ENCODE assay signal across 1 cellular context in genomic region chr6:130365166-130366010, GRCh38.
TF ChIP-seq lines count a peak whose summit lies in the region.

No MANE protein-coding gene starts in this region.

TF ChIP-seq in HEK293, 187 proteins besides CTCF, POLR2A, EP300 and RAD21 (continued from another document and continues in another):
- TF ChIP-seq ZNF26 (tag by site-specific recombination; IDR thresholded peaks at IDR 0.05) = no peak
- no peak for TF ChIP-seq ZNF623 (tag by site-specific recombination; IDR thresholded peaks at IDR 0.05)
- TF ChIP-seq WT1 (tag by site-specific recombination; IDR thresholded peaks at IDR 0.05) = no peak
- TF ChIP-seq ZNF121 (tag by site-specific recombination; IDR thresholded peaks at IDR 0.05) = no peak
- no peak; the same call in 1 of the 2 replicates for TF ChIP-seq EGR2 (tag by site-specific recombination; IDR thresholded peaks at IDR 0.05; ENCODE audit: low read depth)
- TF ChIP-seq ZNF791 (tag by site-specific recombination; IDR thresholded peaks at IDR 0.05) = no peak
- no peak for TF ChIP-seq ZBTB21 (tag by site-specific recombination; IDR thresholded peaks at IDR 0.05)
- no peak; the same call in 1 of the 2 replicates for TF ChIP-seq ZFHX2 (tag by site-specific recombination; conservative IDR thresholded peaks at IDR 0.05)
- no peak for TF ChIP-seq ZNF585B (tag by site-specific recombination; IDR thresholded peaks at IDR 0.05)
- no peak for TF ChIP-seq ZNF561 (tag by site-specific recombination; IDR thresholded peaks at IDR 0.05; ENCODE audit: borderline replicate concordance)
- no peak for TF ChIP-seq OVOL3 (tag by site-specific recombination; IDR thresholded peaks at IDR 0.05)
- TF ChIP-seq PRDM10 (tag by site-specific recombination; IDR thresholded peaks at IDR 0.05) = peak; percentile 74
- no peak for TF ChIP-seq ZNF341 (tag by site-specific recombination; IDR thresholded peaks at IDR 0.05; ENCODE audit: low read depth)
- no peak for TF ChIP-seq ZNF549 (tag by site-specific recombination; IDR thresholded peaks at IDR 0.05)
- peak; percentile 63; the same call in 1 of the 2 replicates for TF ChIP-seq KLF16 (tag by site-specific recombination; IDR thresholded peaks at IDR 0.05)
- no peak for TF ChIP-seq ZNF223 (tag by site-specific recombination; IDR thresholded peaks at IDR 0.05)
- TF ChIP-seq TSHZ1 (tag by site-specific recombination; IDR thresholded peaks at IDR 0.05; ENCODE audit: borderline replicate concordance) = no peak
- TF ChIP-seq ZNF302 (tag by site-specific recombination; IDR thresholded peaks at IDR 0.05; ENCODE audit: low read depth) = no peak
- TF ChIP-seq ZNF394 (tag by site-specific recombination; IDR thresholded peaks at IDR 0.05; ENCODE audit: borderline replicate concordance) = no peak
- peak; percentile 60; the same call in 1 of the 2 replicates for TF ChIP-seq ZEB2 (tag by site-specific recombination; IDR thresholded peaks at IDR 0.05)
- no peak for TF ChIP-seq KLF8 (tag by site-specific recombination; IDR thresholded peaks at IDR 0.05)
- TF ChIP-seq ZNF23 (tag by site-specific recombination; IDR thresholded peaks at IDR 0.05; ENCODE audit: borderline replicate concordance) = no peak
- no peak for TF ChIP-seq MYNN (tag by site-specific recombination; IDR thresholded peaks at IDR 0.05; ENCODE audit: borderline replicate concordance)
- no peak for TF ChIP-seq GLI2 (tag by site-specific recombination; IDR thresholded peaks at IDR 0.05; ENCODE audit: borderline replicate concordance, low read depth)
- TF ChIP-seq BCL11A (tag by site-specific recombination; IDR thresholded peaks at IDR 0.05; ENCODE audit: low read depth) = no peak
- no peak for TF ChIP-seq ZNF548 (tag by site-specific recombination; IDR thresholded peaks at IDR 0.05)
- peak; percentile 79 for TF ChIP-seq ZBTB20 (tag by site-specific recombination; IDR thresholded peaks at IDR 0.05)
- no peak for TF ChIP-seq ELK4 (IDR thresholded peaks at IDR 0.05; ENCODE audit: borderline replicate concordance, low read depth, low read length)
- TF ChIP-seq, protein P1, sequence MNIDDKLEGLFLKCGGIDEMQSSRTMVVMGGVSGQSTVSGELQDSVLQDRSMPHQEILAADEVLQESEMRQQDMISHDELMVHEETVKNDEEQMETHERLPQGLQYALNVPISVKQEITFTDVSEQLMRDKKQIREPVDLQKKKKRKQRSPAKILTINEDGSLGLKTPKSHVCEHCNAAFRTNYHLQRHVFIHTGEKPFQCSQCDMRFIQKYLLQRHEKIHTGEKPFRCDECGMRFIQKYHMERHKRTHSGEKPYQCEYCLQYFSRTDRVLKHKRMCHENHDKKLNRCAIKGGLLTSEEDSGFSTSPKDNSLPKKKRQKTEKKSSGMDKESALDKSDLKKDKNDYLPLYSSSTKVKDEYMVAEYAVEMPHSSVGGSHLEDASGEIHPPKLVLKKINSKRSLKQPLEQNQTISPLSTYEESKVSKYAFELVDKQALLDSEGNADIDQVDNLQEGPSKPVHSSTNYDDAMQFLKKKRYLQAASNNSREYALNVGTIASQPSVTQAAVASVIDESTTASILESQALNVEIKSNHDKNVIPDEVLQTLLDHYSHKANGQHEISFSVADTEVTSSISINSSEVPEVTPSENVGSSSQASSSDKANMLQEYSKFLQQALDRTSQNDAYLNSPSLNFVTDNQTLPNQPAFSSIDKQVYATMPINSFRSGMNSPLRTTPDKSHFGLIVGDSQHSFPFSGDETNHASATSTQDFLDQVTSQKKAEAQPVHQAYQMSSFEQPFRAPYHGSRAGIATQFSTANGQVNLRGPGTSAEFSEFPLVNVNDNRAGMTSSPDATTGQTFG (tag by site-specific recombination; IDR thresholded peaks at IDR 0.05; ENCODE audit: borderline replicate concordance) = no peak
- TF ChIP-seq HOXC10 (CRISPR knock-in tag; IDR thresholded peaks at IDR 0.05) = no peak
- TF ChIP-seq ZNF366 (tag by site-specific recombination; conservative IDR thresholded peaks at IDR 0.05) = no peak
- TF ChIP-seq ZNF416 (tag by site-specific recombination; IDR thresholded peaks at IDR 0.05) = no peak
- TF ChIP-seq SCRT2 (tag by site-specific recombination; IDR thresholded peaks at IDR 0.05) = no peak
- no peak for TF ChIP-seq ZNF133 (tag by site-specific recombination; IDR thresholded peaks at IDR 0.05)
- no peak for TF ChIP-seq MZF1 (tag by site-specific recombination; IDR thresholded peaks at IDR 0.05; ENCODE audit: borderline replicate concordance)
- TF ChIP-seq, protein P2, sequence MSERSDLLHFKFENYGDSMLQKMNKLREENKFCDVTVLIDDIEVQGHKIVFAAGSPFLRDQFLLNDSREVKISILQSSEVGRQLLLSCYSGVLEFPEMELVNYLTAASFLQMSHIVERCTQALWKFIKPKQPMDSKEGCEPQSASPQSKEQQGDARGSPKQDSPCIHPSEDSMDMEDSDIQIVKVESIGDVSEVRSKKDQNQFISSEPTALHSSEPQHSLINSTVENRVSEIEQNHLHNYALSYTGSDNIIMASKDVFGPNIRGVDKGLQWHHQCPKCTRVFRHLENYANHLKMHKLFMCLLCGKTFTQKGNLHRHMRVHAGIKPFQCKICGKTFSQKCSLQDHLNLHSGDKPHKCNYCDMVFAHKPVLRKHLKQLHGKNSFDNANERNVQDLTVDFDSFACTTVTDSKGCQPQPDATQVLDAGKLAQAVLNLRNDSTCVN (tag by site-specific recombination; optimal IDR thresholded peaks at IDR 0.05) = peak; percentile 54
- no peak for TF ChIP-seq ZNF404 (tag by site-specific recombination; IDR thresholded peaks at IDR 0.05)
- peak; percentile 85 for TF ChIP-seq ZNF335 (tag by site-specific recombination; conservative IDR thresholded peaks at IDR 0.05)
- no peak for TF ChIP-seq ZNF596 (tag by site-specific recombination; IDR thresholded peaks at IDR 0.05)
- no peak for TF ChIP-seq ZNF777 (tag by site-specific recombination; IDR thresholded peaks at IDR 0.05; ENCODE audit: borderline replicate concordance)
- no peak; the same call in 1 of the 2 replicates for TF ChIP-seq GLIS2 (tag by site-specific recombination; IDR thresholded peaks at IDR 0.05)
- no peak for TF ChIP-seq ZNF830 (tag by site-specific recombination; IDR thresholded peaks at IDR 0.05; ENCODE audit: low read depth)
- no peak for TF ChIP-seq ZNF843 (tag by site-specific recombination; IDR thresholded peaks at IDR 0.05)
- TF ChIP-seq ZNF24 (tag by site-specific recombination; IDR thresholded peaks at IDR 0.05) = no peak
- TF ChIP-seq, protein P3, sequence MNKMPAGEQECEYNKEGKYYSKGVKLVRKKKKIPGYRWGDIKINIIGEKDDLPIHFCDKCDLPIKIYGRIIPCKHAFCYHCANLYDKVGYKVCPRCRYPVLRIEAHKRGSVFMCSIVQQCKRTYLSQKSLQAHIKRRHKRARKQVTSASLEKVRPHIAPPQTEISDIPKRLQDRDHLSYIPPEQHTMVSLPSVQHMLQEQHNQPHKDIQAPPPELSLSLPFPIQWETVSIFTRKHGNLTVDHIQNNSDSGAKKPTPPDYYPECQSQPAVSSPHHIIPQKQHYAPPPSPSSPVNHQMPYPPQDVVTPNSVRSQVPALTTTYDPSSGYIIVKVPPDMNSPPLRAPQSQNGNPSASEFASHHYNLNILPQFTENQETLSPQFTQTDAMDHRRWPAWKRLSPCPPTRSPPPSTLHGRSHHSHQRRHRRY (tag by site-specific recombination; IDR thresholded peaks at IDR 0.05) = no peak
- TF ChIP-seq ZNF555 (tag by site-specific recombination; conservative IDR thresholded peaks at IDR 0.05) = no peak
- TF ChIP-seq ZNF391 (tag by site-specific recombination; IDR thresholded peaks at IDR 0.05; ENCODE audit: borderline replicate concordance, low read depth) = no peak
- no peak for TF ChIP-seq ZNF571 (tag by site-specific recombination; IDR thresholded peaks at IDR 0.05)
- no peak for TF ChIP-seq ZBTB1 (tag by site-specific recombination; IDR thresholded peaks at IDR 0.05)
- TF ChIP-seq, protein P4, sequence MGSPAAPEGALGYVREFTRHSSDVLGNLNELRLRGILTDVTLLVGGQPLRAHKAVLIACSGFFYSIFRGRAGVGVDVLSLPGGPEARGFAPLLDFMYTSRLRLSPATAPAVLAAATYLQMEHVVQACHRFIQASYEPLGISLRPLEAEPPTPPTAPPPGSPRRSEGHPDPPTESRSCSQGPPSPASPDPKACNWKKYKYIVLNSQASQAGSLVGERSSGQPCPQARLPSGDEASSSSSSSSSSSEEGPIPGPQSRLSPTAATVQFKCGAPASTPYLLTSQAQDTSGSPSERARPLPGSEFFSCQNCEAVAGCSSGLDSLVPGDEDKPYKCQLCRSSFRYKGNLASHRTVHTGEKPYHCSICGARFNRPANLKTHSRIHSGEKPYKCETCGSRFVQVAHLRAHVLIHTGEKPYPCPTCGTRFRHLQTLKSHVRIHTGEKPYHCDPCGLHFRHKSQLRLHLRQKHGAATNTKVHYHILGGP (tag by site-specific recombination; IDR thresholded peaks at IDR 0.05) = no peak
- TF ChIP-seq, protein P5, sequence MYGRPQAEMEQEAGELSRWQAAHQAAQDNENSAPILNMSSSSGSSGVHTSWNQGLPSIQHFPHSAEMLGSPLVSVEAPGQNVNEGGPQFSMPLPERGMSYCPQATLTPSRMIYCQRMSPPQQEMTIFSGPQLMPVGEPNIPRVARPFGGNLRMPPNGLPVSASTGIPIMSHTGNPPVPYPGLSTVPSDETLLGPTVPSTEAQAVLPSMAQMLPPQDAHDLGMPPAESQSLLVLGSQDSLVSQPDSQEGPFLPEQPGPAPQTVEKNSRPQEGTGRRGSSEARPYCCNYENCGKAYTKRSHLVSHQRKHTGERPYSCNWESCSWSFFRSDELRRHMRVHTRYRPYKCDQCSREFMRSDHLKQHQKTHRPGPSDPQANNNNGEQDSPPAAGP (tag by site-specific recombination; IDR thresholded peaks at IDR 0.05) = no peak
- TF ChIP-seq ZSCAN16 (tag by site-specific recombination; IDR thresholded peaks at IDR 0.05) = no peak
- no peak for TF ChIP-seq ZNF426 (tag by site-specific recombination; IDR thresholded peaks at IDR 0.05)
- TF ChIP-seq ZNF529 (tag by site-specific recombination; IDR thresholded peaks at IDR 0.05; ENCODE audit: insufficient replicate concordance) = no peak
- TF ChIP-seq ZNF433 (tag by site-specific recombination; IDR thresholded peaks at IDR 0.05; ENCODE audit: low read depth) = no peak
